8 cellular contexts compared by ENCODE assay signal in the genomic region with DNA sequence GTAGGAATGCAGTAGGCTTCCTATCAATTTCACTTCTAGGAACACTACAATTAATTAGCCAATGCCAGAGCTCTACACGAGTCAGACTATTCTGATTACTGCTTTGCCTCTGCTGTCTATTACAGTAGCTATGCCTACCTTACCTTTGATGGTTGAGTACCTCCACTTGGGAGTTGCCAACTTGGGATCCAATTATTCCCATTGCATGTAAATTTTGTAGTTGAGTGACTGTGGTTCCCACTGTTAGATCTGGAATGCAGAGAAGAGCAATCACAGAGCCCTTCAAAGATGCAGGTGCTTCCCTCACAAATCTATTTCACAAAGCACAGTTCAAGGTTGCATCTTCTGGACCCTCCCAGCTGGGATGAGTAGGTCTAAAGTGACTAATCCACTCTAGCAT.
"Had no signal": no experiment of that assay in that cellular context is flagged by ENCODE, and none has a peak within 500 bp of the region (broad histone marks: within the 10 kb centered on the region; RNA-seq: fewer than 3 reads in every experiment).

No MANE protein-coding gene starts in this region.

- ATAC-seq: GM12878 had no signal

- H3K4me3 ChIP-seq: GM12878 had no signal

- DNase-seq: GDM1, GF-D8 had no signal

- FAIRE-seq: G401.6, GM12878, GM12891, GM12892, GM18507, GM19239 had no signal
